In genomic region chr10:79130846-79131245, GRCh38 we compare ENCODE assay signal across 22 cellular contexts.
DNase-seq lines count a peak whose midpoint lies in the region; ATAC-seq, FAIRE-seq and TF ChIP-seq lines count a peak whose summit lies in the region.
"Had no signal": no experiment of that assay in that cellular context is flagged by ENCODE, and none has a peak within 500 bp of the region (broad histone marks: within the 10 kb centered on the region; RNA-seq: fewer than 3 reads in every experiment).

No MANE protein-coding gene starts in this region.

- no peak overlapping the region for H3K4me2 ChIP-seq in neuronal stem cell (ENCODE audit: insufficient read depth, low read length, poor library complexity, severe bottlenecking)

- no peaks in the 10 kb centered on the region for H3K9me3 ChIP-seq in neuronal stem cell (replicated peaks in 1 of 2; ENCODE audit: control insufficient read depth in 2 of 2, insufficient read depth in 1 of 2, low read depth in 1 of 2, low read length in 2 of 2)
- H3K9me3 ChIP-seq: adrenal gland, Caco-2, right lobe of liver had no signal

- H2BK5ac ChIP-seq in neuronal stem cell (ENCODE audit: low read length) = peak overlapping the region; percentile 56

- peak overlapping the region; percentile 76 for H3K18ac ChIP-seq in neuronal stem cell (ENCODE audit: low read length)

- H2BK12ac ChIP-seq in neuronal stem cell (ENCODE audit: low read length) = no peak overlapping the region

- H3K27me3 Mint-ChIP-seq in endothelial cell (ENCODE audit: unreplicated experiment) = peaks cover 13% of the 10 kb centered on the region
- H3K27me3 Mint-ChIP-seq: activated CD4-positive, alpha-beta T cell treated with anti-CD3 and anti-CD28 coated beads, Interleukin-2, amount 10 ng/mL, durations not matched to agents 7 days and 5 days had no signal

- no peak overlapping the region for H3K27ac ChIP-seq in neuronal stem cell (replicated peaks; ENCODE audit: low read length)
- H3K27ac ChIP-seq: epithelial cell of prostate, right lobe of liver had no signal

- peaks cover 10% of the 10 kb centered on the region for H3K79me1 ChIP-seq in neuronal stem cell (ENCODE audit: low read depth, low read length)

- H3K4me1 Mint-ChIP-seq in endothelial cell (ENCODE audit: unreplicated experiment) = peaks cover 57% of the 10 kb centered on the region

- no peak overlapping the region for H4K91ac ChIP-seq in neuronal stem cell (ENCODE audit: low read depth, low read length, poor library complexity)

- no peak overlapping the region for H2AK5ac ChIP-seq in neuronal stem cell (ENCODE audit: low read depth, low read length)

- no peak overlapping the region for H3K14ac ChIP-seq in neuronal stem cell (ENCODE audit: low read length)

- no peaks in the 10 kb centered on the region for H3K9me3 Mint-ChIP-seq in endothelial cell (ENCODE audit: unreplicated experiment)
- H3K9me3 Mint-ChIP-seq: activated CD4-positive, alpha-beta T cell treated with anti-CD3 and anti-CD28 coated beads, Interleukin-2, amount 10 ng/mL, durations not matched to agents 7 days and 5 days had no signal

- no CpG with 5 or more reads among the region's 5 CpGs for WGBS in neuronal stem cell (ENCODE audit: extremely low coverage in 2 of 2, insufficient read length in 2 of 2, insufficient replicate concordance in 1 of 2), 2 donors

- no peak overlapping the region for H2AFZ ChIP-seq in neuronal stem cell (ENCODE audit: low read length)

- no peak overlapping the region for H2BK120ac ChIP-seq in neuronal stem cell (ENCODE audit: low read depth, low read length)

- peaks cover 7% of the 10 kb centered on the region for H3K36me3 Mint-ChIP-seq in endothelial cell (ENCODE audit: low read depth, unreplicated experiment)

- DNase-seq in EH (ENCODE audit: low read depth) (peak; percentile 63), HTR-8/SVneo (ENCODE audit: insufficient read length, low spot score) (peak; percentile 30), endothelial cell (ENCODE audit: low spot score) (no peak), neuronal stem cell (ENCODE audit: low spot score) (no peak), DMS53 (lab: John Stamatoyannopoulos, UW) (no peak)
- DNase-seq in stimulated activated CD4-positive, alpha-beta T cell treated with anti-CD3 and anti-CD28 coated beads, Interleukin-2, amount 100 ng/mL, for 48 hours = no peak
- DNase-seq: activated CD4-positive, alpha-beta T cell treated with anti-CD3 and anti-CD28 coated beads, Interleukin-2, amount 10 ng/mL, durations not matched to agents 7 days and 5 days; adrenal gland; AML-193; Caco-2; foreskin melanocyte; GOT3; NCI-H1092; NCI-H2081; NCI-H510A; occipital lobe; right lobe of liver; stimulated activated naive CD4-positive, alpha-beta T cell had no signal

- no peak overlapping the region for H3K4ac ChIP-seq in neuronal stem cell (ENCODE audit: low read length)

- no peak overlapping the region for H3K23ac ChIP-seq in neuronal stem cell (ENCODE audit: low read depth, low read length, poor library complexity)

- TF ChIP-seq CTCF in endothelial cell (IDR thresholded peaks at IDR 0.05; ENCODE audit: unreplicated experiment) = no peak

- H4K8ac ChIP-seq in neuronal stem cell (ENCODE audit: low read depth, low read length) = no peak overlapping the region

- peak overlapping the region; percentile 27 for H3K4me3 Mint-ChIP-seq in endothelial cell (ENCODE audit: unreplicated experiment)
- H3K4me3 Mint-ChIP-seq: activated CD4-positive, alpha-beta T cell treated with anti-CD3 and anti-CD28 coated beads, Interleukin-2, amount 10 ng/mL, durations not matched to agents 7 days and 5 days had no signal

- peaks cover 66 to 71% of the 10 kb centered on the region in 2 donors for H3K4me1 ChIP-seq in neuronal stem cell (ENCODE audit: control insufficient read depth in 2 of 2, insufficient read depth in 1 of 2, low read depth in 1 of 2, low read length in 2 of 2)

- no peak overlapping the region for H3K4me3 ChIP-seq in neuronal stem cell (ENCODE audit: low read length in 2 of 2)
- H3K4me3 ChIP-seq: adrenal gland, K562, right lobe of liver had no signal

- no peak overlapping the region for H2BK15ac ChIP-seq in neuronal stem cell (ENCODE audit: low read length)

- no peaks in the 10 kb centered on the region for H3K27me3 ChIP-seq in neuronal stem cell (ENCODE audit: control insufficient read depth in 3 of 3, insufficient read depth in 3 of 3, low read depth in 1 of 3, low read length in 3 of 3)
- H3K27me3 ChIP-seq: adrenal gland, right lobe of liver had no signal

- H3K27ac Mint-ChIP-seq in endothelial cell (ENCODE audit: unreplicated experiment) = peak overlapping the region; percentile 40
- H3K27ac Mint-ChIP-seq: activated CD4-positive, alpha-beta T cell treated with anti-CD3 and anti-CD28 coated beads, Interleukin-2, amount 10 ng/mL, durations not matched to agents 7 days and 5 days had no signal

- FAIRE-seq in HTR-8/SVneo (lab: Jason Lieb, UNC) = no peak
- FAIRE-seq: K562 had no signal

- no peak for ATAC-seq in HG02798 (IDR thresholded peaks at IDR 0.05; ENCODE audit: poor library complexity, unreplicated experiment)
- ATAC-seq: K562, left lobe of liver, right lobe of liver had no signal

- H3K9ac ChIP-seq in neuronal stem cell (ENCODE audit: low read depth, low read length, poor library complexity) = no peak overlapping the region

- H3K36me3 ChIP-seq in neuronal stem cell (replicated peaks in 1 of 2; ENCODE audit: control insufficient read depth in 2 of 2, insufficient read depth in 2 of 2, low read length in 2 of 2) = peaks cover 8 to 56% of the 10 kb centered on the region in 2 donors
- H3K36me3 ChIP-seq: adrenal gland, right lobe of liver had no signal

Comparison
In these comparisons a context has a peak if more than half of its experiments do, and no peak if none do; other contexts are left out.
1. DNase-seq: peak in EH (single experiment) and HTR-8/SVneo (single experiment); none in endothelial cell (single experiment), neuronal stem cell (single experiment), stimulated activated CD4-positive, alpha-beta T cell treated with anti-CD3 and anti-CD28 coated beads, Interleukin-2, amount 100 ng/mL, for 48 hours (0 of 2) and DMS53 (single experiment).